Comparison of ENCODE assay signal across 8 cellular contexts in the genomic region with DNA sequence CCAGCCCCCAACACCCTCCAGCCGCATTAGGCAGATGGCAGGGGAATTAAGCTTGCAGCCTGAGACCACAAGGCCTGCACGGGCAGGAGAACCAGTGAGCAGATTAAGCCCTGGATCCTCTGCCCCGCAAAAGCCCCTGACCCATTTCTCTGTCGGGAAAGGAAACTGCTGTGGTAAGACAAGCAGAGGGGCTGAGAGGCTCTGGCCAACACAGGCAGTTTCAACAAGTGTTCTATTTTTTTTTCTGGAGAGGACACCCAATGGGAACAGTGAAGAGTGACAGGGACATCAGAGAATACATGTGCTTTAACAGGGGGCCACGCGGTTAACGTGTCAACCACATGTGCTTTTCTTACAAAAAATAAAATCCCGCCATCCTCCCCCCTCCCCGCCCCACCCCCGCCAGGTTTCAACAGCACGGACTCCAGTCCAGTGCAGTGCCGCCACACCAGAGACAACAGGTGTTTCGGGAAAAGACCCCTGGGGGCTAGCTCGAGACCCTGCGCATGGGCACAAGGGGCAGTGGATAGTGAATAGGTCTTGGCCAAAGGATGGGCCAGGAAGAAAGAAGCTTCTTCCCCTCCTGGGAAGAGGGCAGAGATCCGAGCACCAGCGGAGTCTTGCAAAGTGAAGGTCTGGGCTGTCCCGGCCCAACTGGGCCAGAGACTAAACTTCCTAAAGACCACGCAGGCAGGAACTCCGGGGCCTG. TPM values are rescaled to one million over a fixed set of nuclear protein-coding genes. Genes with fewer than 3 reads are reported as not detected.
A peak's percentile ranks its signal among the peaks of the same experiment; 100 is the strongest.
DNase-seq lines count a peak whose midpoint lies in the region; ATAC-seq and TF ChIP-seq lines count a peak whose summit lies in the region.

No MANE protein-coding gene starts in this region.

- POLR2A ChIA-PET in PC-9 (lab: Charles Lee; ENCODE audit: unreplicated experiment) = interaction anchor here (0.5 to 1.0 kb wide), 3 partner anchors 14 to 201 kb away, joined by 4 read pairs; no protein-coding TSS in a partner anchor

- no peaks in the 10 kb centered on the region for H3K36me3 ChIP-seq in PC-9 (ENCODE audit: low read depth)
- no peaks in the 10 kb centered on the region for H3K36me3 ChIP-seq in adipocyte (ENCODE audit: control insufficient read depth, insufficient read depth, low read length, severe bottlenecking)
- H3K36me3 ChIP-seq in iPS-15b (ENCODE audit: control insufficient read depth, insufficient read depth, low read length) = no peaks in the 10 kb centered on the region

- H3K9me2 ChIP-seq in PC-9 (ENCODE audit: insufficient read depth) = no peaks in the 10 kb centered on the region

- H3K27ac ChIP-seq in PC-9 (peak overlapping the region; percentile 34; the same call in 1 of the 2 replicates), skin epidermis (peak overlapping the region; percentile 74 to 99 (median 94))

- H3K4me1 ChIP-seq in PC-9 (replicated peaks; ENCODE audit: insufficient read depth) (peaks cover 7% of the 10 kb centered on the region; the same call in 1 of the 2 replicates), adipocyte (ENCODE audit: control insufficient read depth, insufficient read depth, low read length) (peaks cover 20% of the 10 kb centered on the region), iPS-15b (ENCODE audit: control insufficient read depth, insufficient read depth, low read length) (peaks cover 26% of the 10 kb centered on the region)

- H3K9me3 ChIP-seq in PC-9 (ENCODE audit: insufficient read depth, low read depth) = no peaks in the 10 kb centered on the region
- H3K9me3 ChIP-seq in adipocyte (ENCODE audit: control insufficient read depth, low read length) = no peaks in the 10 kb centered on the region
- H3K9me3 ChIP-seq in iPS-15b (ENCODE audit: control insufficient read depth, insufficient read depth, low read length) = no peaks in the 10 kb centered on the region

- no peaks in the 10 kb centered on the region for H3K27me3 ChIP-seq in PC-9 (ENCODE audit: insufficient read depth, low read depth)
- no peaks in the 10 kb centered on the region for H3K27me3 ChIP-seq in adipocyte (replicated peaks; ENCODE audit: control insufficient read depth, insufficient read depth, low read length)
- peaks cover 9% of the 10 kb centered on the region for H3K27me3 ChIP-seq in iPS-15b (ENCODE audit: control insufficient read depth, insufficient read depth, low read length)

- H4K20me1 ChIP-seq in PC-9 (ENCODE audit: insufficient read depth) = no peaks in the 10 kb centered on the region

- no peaks in the 10 kb centered on the region for H3F3A ChIP-seq in PC-9 (ENCODE audit: insufficient read depth, low read depth)

- H2AFZ ChIP-seq in PC-9 = peak overlapping the region; percentile 93

- peak overlapping the region; percentile 93 for H3K9ac ChIP-seq in adipocyte (ENCODE audit: low read length)
- H3K9ac ChIP-seq in iPS-15b (ENCODE audit: low read depth, low read length) = peak overlapping the region; percentile 79

- intact Hi-C loops in PC-9 (cut with micrococcal nuclease; ENCODE audit: unreplicated experiment) = loop anchor here (2.0 kb wide), 1 partner anchor 22 kb away; no protein-coding TSS in a partner anchor

- H3K79me2 ChIP-seq in PC-9 (ENCODE audit: low read depth) = peaks cover 28% of the 10 kb centered on the region

- DNase-seq in GM13977 (ENCODE audit: low spot score) = peak; percentile 72
- DNase-seq in PC-9 = no peak
- DNase-seq in adipocyte (ENCODE audit: low read depth) = peak; percentile 39
- DNase-seq in foreskin melanocyte = no peak
- no peak for DNase-seq in NCI-H446 (lab: John Stamatoyannopoulos, UW)

- in situ Hi-C loops in GM13977 (cut with MboI; ENCODE audit: low pct_unique_long_range_greater_than_20kb, low sequenced_read_pairs, unreplicated experiment) = no loop called here

- no peak for TF ChIP-seq CTCF in GM13977 (IDR thresholded peaks at IDR 0.05; ENCODE audit: extremely low read depth, insufficient read depth, missing control alignments)
- TF ChIP-seq CTCF in PC-9 (conservative IDR thresholded peaks at IDR 0.05) = no peak

- H3K4me3 ChIP-seq in PC-9 (peak overlapping the region; percentile 99), adipocyte (ENCODE audit: low read length) (peak overlapping the region; percentile 95), iPS-15b (ENCODE audit: low read depth, low read length) (peak overlapping the region; percentile 88), skin epidermis (peak overlapping the region; percentile 59 to 93 (median 75))

- CTCF ChIA-PET in PC-9 (lab: Charles Lee) = no interaction called here

- no TSS peak for BruUV-seq in PC-9 (replicated peaks; lab: Mats Ljungman, UMichigan)

- peak; percentile 19 for ATAC-seq in HG02763 (IDR thresholded peaks at IDR 0.05; ENCODE audit: unreplicated experiment)

- peak overlapping the region; percentile 92 for H3K4me2 ChIP-seq in PC-9

RNA-seq across cellular contexts. Expression of a gene that starts 0.8 kb away (rescaled TPM):
- 19.7 and 21.1 TPM in 2 replicates for total RNA-seq in PC-9 (2021)

RNA-seq across cellular contexts. Expression of a gene that starts 32.5 kb away (rescaled TPM):
- total RNA-seq in PC-9 (2021) = 0.13 and 0.18 TPM in 2 replicates

RNA-seq across cellular contexts. Expression of a gene that starts 51.6 kb away (rescaled TPM):
- total RNA-seq in PC-9 (2021) = 0.63 and 0.74 TPM in 2 replicates

Comparison
In these comparisons a context has a peak if more than half of its experiments do, and no peak if none do; other contexts are left out.
1. DNase-seq: peak in GM13977 (single experiment) and adipocyte (single experiment); none in PC-9 (0 of 2), foreskin melanocyte (single experiment) and NCI-H446 (0 of 2).
2. Peak in every context shown above with its lines, with median percentiles within 50 percentile points of each other: H3K4me3 ChIP-seq.